In the genomic region with DNA sequence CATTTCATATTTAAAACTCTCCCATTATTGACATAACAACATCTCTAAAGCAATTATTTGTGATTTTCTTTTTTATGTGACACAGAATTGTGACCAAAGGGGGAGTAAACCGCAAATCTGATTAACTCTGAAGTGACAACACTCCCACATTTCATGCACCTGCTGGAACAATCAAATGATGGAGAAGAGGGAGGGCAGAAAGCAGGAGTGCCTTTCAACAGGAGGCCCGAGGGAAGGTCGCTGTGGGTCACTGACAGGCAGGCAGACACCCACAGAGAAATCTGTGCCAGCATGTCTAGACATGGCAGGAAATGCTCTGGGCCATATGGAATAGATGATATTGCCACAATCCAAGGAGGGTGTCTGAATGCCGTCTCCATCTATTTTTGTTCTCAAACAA, we compare ENCODE assay signal across 14 cellular contexts.
DNase-seq lines count a peak whose midpoint lies in the region; ATAC-seq, FAIRE-seq and TF ChIP-seq lines count a peak whose summit lies in the region.
"Had no signal": no experiment of that assay in that cellular context is flagged by ENCODE, and none has a peak within 500 bp of the region (broad histone marks: within the 10 kb centered on the region; RNA-seq: fewer than 3 reads in every experiment).

No MANE protein-coding gene starts in this region.

- H3K36me3 ChIP-seq in trophoblast cell (ENCODE audit: control insufficient read depth in 1 of 2, insufficient read depth in 2 of 2, low read length in 2 of 2) = no peaks in the 10 kb centered on the region

- no peak overlapping the region for H2AK5ac ChIP-seq in trophoblast cell (ENCODE audit: low read length)

- TF ChIP-seq CTCF in nephron progenitor cell (IDR thresholded peaks at IDR 0.05) (no peak), GM13976 (IDR thresholded peaks at IDR 0.05; ENCODE audit: borderline replicate concordance, control extremely low read depth, extremely low read depth, insufficient read depth, missing control alignments) (no peak)

- DNase-seq in GM12892 (ENCODE audit: insufficient read length) (no peak), NCI-H2081 treated with DMSO at 0.1 percent for 48 hours (lab: John Stamatoyannopoulos, UW) (peak; percentile 52), nephron progenitor cell (peak; percentile 34), ACHN (no peak), trophoblast cell (no peak), GM13976 (ENCODE audit: low spot score) (no peak)
- DNase-seq in activated effector memory CD4-positive, alpha-beta T cell treated with anti-CD3 and anti-CD28 coated beads, Interleukin-2, amount 50 U/mL, for 16 hours = no peak
- DNase-seq: activated CD4-positive, alpha-beta T cell treated with anti-CD3 and anti-CD28 coated beads for 1 hour; activated effector memory CD4-positive, alpha-beta T cell treated with Interleukin-2 at 50 U/mL for 16 hours; CD4-positive, alpha-beta memory T cell; left colon; SW 1271 had no signal

- no peak overlapping the region for H3K4me2 ChIP-seq in trophoblast cell (ENCODE audit: low read length)

- H3K18ac ChIP-seq in trophoblast cell (ENCODE audit: low read length) = no peak overlapping the region

- H3K27ac ChIP-seq in trophoblast cell (ENCODE audit: low read depth, low read length) = no peak overlapping the region

- no peaks in the 10 kb centered on the region for H3K9me3 ChIP-seq in trophoblast cell (ENCODE audit: insufficient read depth, low read depth, low read length)

- WGBS in trophoblast cell (ENCODE audit: extremely low coverage, insufficient coverage, insufficient read length) = no CpG with 5 or more reads among the region's 4 CpGs

- no peak for TF ChIP-seq POLR2A in GM12892 (IDR thresholded peaks at IDR 0.05; ENCODE audit: low read depth, low read length)

- H3K4me3 Mint-ChIP-seq in nephron progenitor cell = no peak overlapping the region
- H3K4me3 Mint-ChIP-seq: CD4-positive, alpha-beta memory T cell; natural killer cell treated with Interleukin-12 subunit alpha and Interleukin-12 subunit beta and Interleukin-15 and Interleukin-18, amount 100 ng/mL, for 72 hours had no signal

- H2BK12ac ChIP-seq in trophoblast cell (ENCODE audit: low read length) = no peak overlapping the region

- no peak overlapping the region for H3K4ac ChIP-seq in trophoblast cell (ENCODE audit: low read depth, low read length)

- in situ Hi-C loops in ACHN (cut with HindIII; ENCODE audit: low pct_ligation_motif_present, low pct_unique_long_range_greater_than_20kb, low sequenced_read_pairs) = no loop called here
- in situ Hi-C loops in GM13976 (cut with MboI; ENCODE audit: low sequenced_read_pairs, unreplicated experiment) = no loop called here

- H3K4me3 ChIP-seq in trophoblast cell (ENCODE audit: low read depth, low read length) = no peak overlapping the region

- peaks cover 0 to 4% of the 10 kb centered on the region in 2 experiments for H3K4me1 ChIP-seq in trophoblast cell (ENCODE audit: control insufficient read depth in 1 of 2, insufficient read depth in 2 of 2, low read length in 2 of 2)

- no peak overlapping the region for H2BK5ac ChIP-seq in trophoblast cell (ENCODE audit: low read depth, low read length, poor library complexity)

- no peaks in the 10 kb centered on the region for H3K27me3 ChIP-seq in trophoblast cell (ENCODE audit: insufficient read depth, low read length)

- no peak overlapping the region for H3K9ac ChIP-seq in trophoblast cell (ENCODE audit: low read length)

- H3K79me2 ChIP-seq in trophoblast cell (ENCODE audit: control insufficient read depth, insufficient read depth, low read length, poor library complexity) = no peaks in the 10 kb centered on the region

- H3K79me1 ChIP-seq in trophoblast cell (ENCODE audit: low read length) = peaks cover 2% of the 10 kb centered on the region

- H2AFZ ChIP-seq in trophoblast cell (ENCODE audit: insufficient read depth, low read length, poor library complexity) = no peak overlapping the region

- H2BK120ac ChIP-seq in trophoblast cell (ENCODE audit: insufficient read depth, low read length, poor library complexity) = no peak overlapping the region

- H3K23ac ChIP-seq in trophoblast cell (ENCODE audit: low read length) = no peak overlapping the region

- H3K9me3 Mint-ChIP-seq in nephron progenitor cell = peaks cover 19% of the 10 kb centered on the region

- peaks cover 23% of the 10 kb centered on the region for H3K36me3 Mint-ChIP-seq in nephron progenitor cell (ENCODE audit: low read depth)
- H3K36me3 Mint-ChIP-seq: CD4-positive, alpha-beta memory T cell; natural killer cell treated with Interleukin-12 subunit alpha and Interleukin-12 subunit beta and Interleukin-15 and Interleukin-18, amount 100 ng/mL, for 72 hours had no signal

- peaks cover 55% of the 10 kb centered on the region for H3K4me1 Mint-ChIP-seq in nephron progenitor cell
- H3K4me1 Mint-ChIP-seq: CD4-positive, alpha-beta memory T cell had no signal

- peak; percentile 30 for FAIRE-seq in GM12892 (lab: Jason Lieb, UNC)

- no peak overlapping the region for H4K12ac ChIP-seq in trophoblast cell (ENCODE audit: low read depth, low read length)

- ATAC-seq in SK-N-SH treated with all-trans-retinoic acid at 6 μM for 48 hours = peak; percentile 72
- ATAC-seq: left colon; natural killer cell treated with Interleukin-12 subunit alpha and Interleukin-12 subunit beta and Interleukin-15 and Interleukin-18, amount 100 ng/mL, for 72 hours had no signal

- H3K27ac Mint-ChIP-seq in nephron progenitor cell = no peak overlapping the region
- H3K27ac Mint-ChIP-seq: CD4-positive, alpha-beta memory T cell; natural killer cell treated with Interleukin-12 subunit alpha and Interleukin-12 subunit beta and Interleukin-15 and Interleukin-18, amount 100 ng/mL, for 72 hours had no signal

- H4K91ac ChIP-seq in trophoblast cell (ENCODE audit: low read depth, low read length) = no peak overlapping the region

- H3K14ac ChIP-seq in trophoblast cell (ENCODE audit: low read length) = no peak overlapping the region

- H4K8ac ChIP-seq in trophoblast cell (ENCODE audit: low read depth, low read length) = no peak overlapping the region

- H3K27me3 Mint-ChIP-seq in nephron progenitor cell (ENCODE audit: low read depth, poor library complexity) = peaks cover 6% of the 10 kb centered on the region
- H3K27me3 Mint-ChIP-seq: natural killer cell treated with Interleukin-12 subunit alpha and Interleukin-12 subunit beta and Interleukin-15 and Interleukin-18, amount 100 ng/mL, for 72 hours had no signal

TF ChIP-seq in SK-N-SH treated with all-trans-retinoic acid at 6 μM for 48 hours, 23 proteins besides CTCF, POLR2A, EP300 and RAD21:
- no peak for TF ChIP-seq ZNF70 (CRISPR knock-in tag; IDR thresholded peaks at IDR 0.05)
- TF ChIP-seq TCF4 (CRISPR knock-in tag; IDR thresholded peaks at IDR 0.05; ENCODE audit: borderline replicate concordance) = peak; percentile 24; the same call in 1 of the 2 replicates
- TF ChIP-seq ZNF8 (CRISPR knock-in tag; IDR thresholded peaks at IDR 0.05) = no peak
- 0 out of 2 replicates have a peak, but pooled peaks have one; percentile 29 for TF ChIP-seq SNAI2 (CRISPR knock-in tag; IDR thresholded peaks at IDR 0.05)

Comparison
In these comparisons a context has a peak if more than half of its experiments do, and no peak if none do; other contexts are left out.
1. DNase-seq: peak in NCI-H2081 treated with DMSO at 0.1 percent for 48 hours (single experiment) and nephron progenitor cell (single experiment); none in GM12892 (single experiment), ACHN (single experiment), activated effector memory CD4-positive, alpha-beta T cell treated with anti-CD3 and anti-CD28 coated beads, Interleukin-2, amount 50 U/mL, for 16 hours (single experiment), trophoblast cell (0 of 2) and GM13976 (single experiment).